In the genomic region with DNA sequence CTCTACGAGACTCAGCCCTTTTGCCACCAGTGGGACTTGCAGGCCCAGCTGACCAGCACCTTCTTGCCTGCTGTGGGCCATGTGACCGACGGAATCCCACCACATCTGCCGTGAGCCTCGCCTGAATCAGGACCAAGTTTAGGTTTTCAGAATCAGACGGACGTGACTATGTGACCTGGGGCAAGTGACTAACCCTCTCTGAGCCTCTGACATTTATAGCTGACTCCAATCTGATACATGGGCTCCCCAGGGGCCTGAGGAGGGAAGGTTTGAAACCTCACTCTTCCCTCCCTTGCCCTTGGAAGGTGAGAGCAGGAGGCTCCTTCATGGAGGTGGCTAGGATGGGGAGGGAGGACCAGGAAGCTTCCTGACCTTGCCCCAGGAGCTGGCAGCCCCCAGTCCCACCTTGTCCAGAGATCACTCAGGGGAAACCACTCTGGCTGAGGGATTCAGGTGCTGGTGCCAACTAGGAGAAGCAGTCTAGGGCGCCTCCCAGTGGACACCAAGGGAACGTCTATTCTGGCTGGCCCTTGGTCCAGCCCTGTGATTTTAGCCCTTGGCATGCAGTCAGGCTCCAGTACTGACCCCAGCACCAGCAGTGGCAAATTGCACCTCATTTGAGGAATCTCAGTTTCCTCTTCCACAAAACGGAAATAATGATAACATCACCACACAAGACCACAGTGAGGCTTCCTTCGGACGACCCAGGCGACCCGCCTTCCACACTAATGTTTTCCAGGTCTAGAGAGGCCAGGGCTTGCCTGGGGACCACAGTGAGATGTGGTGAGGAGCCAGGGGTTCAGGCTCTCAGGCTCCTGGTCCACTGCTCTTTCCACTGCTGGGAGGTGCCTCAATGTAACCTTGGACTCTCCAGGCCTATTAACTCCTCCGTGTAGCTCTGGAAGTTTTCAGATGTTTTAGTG, we compare ENCODE assay signal across 8 cellular contexts. TPM values are rescaled to one million over a fixed set of nuclear protein-coding genes. Genes with fewer than 3 reads are reported as not detected.
A peak's percentile ranks its signal among the peaks of the same experiment; 100 is the strongest.
DNase-seq lines count a peak whose midpoint lies in the region; ATAC-seq, FAIRE-seq and TF ChIP-seq lines count a peak whose summit lies in the region.

No MANE protein-coding gene starts in this region.

- ATAC-seq in GM18873 (IDR thresholded peaks at IDR 0.05; ENCODE audit: low FRiP score, unreplicated experiment) (no peak), HG02763 (IDR thresholded peaks at IDR 0.05; ENCODE audit: unreplicated experiment) (no peak)

- TF ChIP-seq CTCF in AG09319 (IDR thresholded peaks at IDR 0.05; ENCODE audit: low read depth, low read length), result peak; percentile 94

- DNase-seq in AG09319 (ENCODE audit: extremely low read depth, low read depth) (peak; percentile 48), GM12892 (ENCODE audit: insufficient read length) (no peak), NCI-H460 (ENCODE audit: extremely low read depth, low read depth) (peak; percentile 11), foreskin melanocyte (peak; percentile 18), pons (ENCODE audit: low spot score) (peak; percentile 27)
- peak; percentile 30 for DNase-seq in activated T-cell treated with anti-CD3 and anti-CD28 coated beads, Interleukin-2, amount 50 U/mL, for 1 hour

- FAIRE-seq in GM12892 (lab: Jason Lieb, UNC), result peak; percentile 85

- no peak for TF ChIP-seq POLR2A in GM12892 (IDR thresholded peaks at IDR 0.05; ENCODE audit: low read depth, low read length)

RNA-seq across cellular contexts. Expression of a gene that starts 47.2 kb away (rescaled TPM):
- polyA plus RNA-seq in GM12892 (2012; ENCODE audit: missing spikeins), result not detected
- total RNA-seq in NCI-H460 (2014; rRNA removed; shearing (Covaris generic)), result 0.29 and 0.47 TPM in 2 replicates
- polyA plus RNA-seq in NCI-H460 (2014; cell fraction: nucleus; rRNA removed), result 0.63 and 1.0 TPM in 2 replicates

RNA-seq across cellular contexts. Expression of a gene that starts 52.1 kb away (rescaled TPM):
- not detected for polyA plus RNA-seq in GM12892 (2012; ENCODE audit: missing spikeins)
- 0.52 TPM in 2 replicates for total RNA-seq in NCI-H460 (2014; rRNA removed; shearing (Covaris generic))
- 0.98 and 1.0 TPM in 2 replicates for polyA plus RNA-seq in NCI-H460 (2014; cell fraction: nucleus; rRNA removed)
